Comparison of ENCODE assay signal across 1 cellular context in the genomic region with DNA sequence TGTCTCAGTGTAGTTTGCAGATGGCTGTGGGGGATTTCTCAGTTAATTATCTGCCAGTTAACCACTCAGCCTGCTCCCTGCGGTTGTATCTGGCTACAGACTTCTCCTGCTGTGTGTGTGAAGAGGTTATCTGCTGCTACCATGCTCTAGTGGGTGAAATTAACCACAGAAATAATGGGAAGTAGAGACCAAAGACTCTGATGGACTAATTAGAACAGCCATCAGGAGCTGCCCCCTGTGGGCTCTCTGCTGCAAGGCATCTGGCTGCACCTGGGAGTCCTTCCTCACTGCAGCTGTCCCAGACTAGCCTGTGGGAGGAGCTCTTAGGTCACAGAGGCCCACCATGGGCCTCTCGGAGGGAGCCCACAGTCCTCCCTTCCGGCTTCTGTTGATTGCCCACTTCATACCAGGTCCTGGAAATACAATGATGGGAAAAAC.
TF ChIP-seq lines count a peak whose summit lies in the region.

No MANE protein-coding gene starts in this region.

TF ChIP-seq in HepG2, 621 proteins besides CTCF, POLR2A, EP300 and RAD21 (continued from another document and continues in another):
- TF ChIP-seq MXI1 (IDR thresholded peaks at IDR 0.05; ENCODE audit: borderline replicate concordance, low read depth, low read length) (no peak), SOX6 (IDR thresholded peaks at IDR 0.05) (no peak), SOX6 (CRISPR knock-in tag; IDR thresholded peaks at IDR 0.05) (peak; percentile 60), FOXP1 (IDR thresholded peaks at IDR 0.05) (no peak), FOXP1 (CRISPR knock-in tag; IDR thresholded peaks at IDR 0.05) (no peak), ZNF101 (CRISPR knock-in tag; IDR thresholded peaks at IDR 0.05; ENCODE audit: borderline replicate concordance, low read depth) (no peak), ZNF180 (CRISPR knock-in tag; IDR thresholded peaks at IDR 0.05; ENCODE audit: borderline replicate concordance, low read depth) (no peak), HNF4A (CRISPR knock-in tag; IDR thresholded peaks at IDR 0.05) (0 out of 2 replicates have a peak, but pooled peaks have one; percentile 1), KDM6A (CRISPR knock-in tag; IDR thresholded peaks at IDR 0.05; ENCODE audit: low read depth) (no peak), ZNF501 (CRISPR knock-in tag; IDR thresholded peaks at IDR 0.05) (peak; percentile 35; the same call in 1 of the 2 replicates), STAG1 (CRISPR knock-in tag; IDR thresholded peaks at IDR 0.05) (peak; percentile 86), ETV5 (CRISPR knock-in tag; IDR thresholded peaks at IDR 0.05; ENCODE audit: borderline replicate concordance) (0 out of 2 replicates have a peak, but pooled peaks have one; percentile 32), HDAC2 (CRISPR knock-in tag; IDR thresholded peaks at IDR 0.05) (peak; percentile 34; the same call in 1 of the 2 replicates), ZBTB43 (CRISPR knock-in tag; conservative IDR thresholded peaks at IDR 0.05) (no peak), ZNF407 (CRISPR knock-in tag; IDR thresholded peaks at IDR 0.05; ENCODE audit: not compliant biosample characterization) (no peak), HDAC6 (IDR thresholded peaks at IDR 0.05; ENCODE audit: low read depth, low read length) (no peak), ZNF496 (CRISPR knock-in tag; IDR thresholded peaks at IDR 0.05; ENCODE audit: insufficient replicate concordance) (no peak), NBN (conservative IDR thresholded peaks at IDR 0.05) (no peak), MYPOP (CRISPR knock-in tag; IDR thresholded peaks at IDR 0.05) (no peak), SMC3 (IDR thresholded peaks at IDR 0.05; ENCODE audit: low read length) (peak; percentile 84), THAP11 (CRISPR knock-in tag; IDR thresholded peaks at IDR 0.05) (0 out of 2 replicates have a peak, but pooled peaks have one; percentile 49), MIXL1 (CRISPR knock-in tag; IDR thresholded peaks at IDR 0.05) (peak; percentile 79), ZNF136 (CRISPR knock-in tag; IDR thresholded peaks at IDR 0.05; ENCODE audit: low read depth) (no peak), SALL1 (CRISPR knock-in tag; IDR thresholded peaks at IDR 0.05) (0 out of 2 replicates have a peak, but pooled peaks have one; percentile 32), FOSL2 (CRISPR knock-in tag; IDR thresholded peaks at IDR 0.05) (0 out of 2 replicates have a peak, but pooled peaks have one; percentile 7), HMG20A (CRISPR knock-in tag; IDR thresholded peaks at IDR 0.05; ENCODE audit: borderline replicate concordance) (no peak), ZSCAN22 (CRISPR knock-in tag; IDR thresholded peaks at IDR 0.05) (no peak), MAZ (IDR thresholded peaks at IDR 0.05; ENCODE audit: borderline replicate concordance, low read depth, low read length) (no peak), MAZ (CRISPR knock-in tag; IDR thresholded peaks at IDR 0.05; ENCODE audit: low read depth) (peak; percentile 46; the same call in 1 of the 2 replicates), RBM22 (optimal IDR thresholded peaks at IDR 0.05; ENCODE audit: low read length) (no peak), E2F2 (CRISPR knock-in tag; IDR thresholded peaks at IDR 0.05; ENCODE audit: borderline replicate concordance) (no peak)
- TF ChIP-seq, protein P1, sequence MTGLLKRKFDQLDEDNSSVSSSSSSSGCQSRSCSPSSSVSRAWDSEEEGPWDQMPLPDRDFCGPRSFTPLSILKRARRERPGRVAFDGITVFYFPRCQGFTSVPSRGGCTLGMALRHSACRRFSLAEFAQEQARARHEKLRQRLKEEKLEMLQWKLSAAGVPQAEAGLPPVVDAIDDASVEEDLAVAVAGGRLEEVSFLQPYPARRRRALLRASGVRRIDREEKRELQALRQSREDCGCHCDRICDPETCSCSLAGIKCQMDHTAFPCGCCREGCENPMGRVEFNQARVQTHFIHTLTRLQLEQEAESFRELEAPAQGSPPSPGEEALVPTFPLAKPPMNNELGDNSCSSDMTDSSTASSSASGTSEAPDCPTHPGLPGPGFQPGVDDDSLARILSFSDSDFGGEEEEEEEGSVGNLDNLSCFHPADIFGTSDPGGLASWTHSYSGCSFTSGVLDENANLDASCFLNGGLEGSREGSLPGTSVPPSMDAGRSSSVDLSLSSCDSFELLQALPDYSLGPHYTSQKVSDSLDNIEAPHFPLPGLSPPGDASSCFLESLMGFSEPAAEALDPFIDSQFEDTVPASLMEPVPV (CRISPR knock-in tag; IDR thresholded peaks at IDR 0.05), result no peak
- TF ChIP-seq, protein P2, sequence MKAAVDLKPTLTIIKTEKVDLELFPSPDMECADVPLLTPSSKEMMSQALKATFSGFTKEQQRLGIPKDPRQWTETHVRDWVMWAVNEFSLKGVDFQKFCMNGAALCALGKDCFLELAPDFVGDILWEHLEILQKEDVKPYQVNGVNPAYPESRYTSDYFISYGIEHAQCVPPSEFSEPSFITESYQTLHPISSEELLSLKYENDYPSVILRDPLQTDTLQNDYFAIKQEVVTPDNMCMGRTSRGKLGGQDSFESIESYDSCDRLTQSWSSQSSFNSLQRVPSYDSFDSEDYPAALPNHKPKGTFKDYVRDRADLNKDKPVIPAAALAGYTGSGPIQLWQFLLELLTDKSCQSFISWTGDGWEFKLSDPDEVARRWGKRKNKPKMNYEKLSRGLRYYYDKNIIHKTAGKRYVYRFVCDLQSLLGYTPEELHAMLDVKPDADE (CRISPR knock-in tag; IDR thresholded peaks at IDR 0.05), result no peak
- TF ChIP-seq, protein P3, sequence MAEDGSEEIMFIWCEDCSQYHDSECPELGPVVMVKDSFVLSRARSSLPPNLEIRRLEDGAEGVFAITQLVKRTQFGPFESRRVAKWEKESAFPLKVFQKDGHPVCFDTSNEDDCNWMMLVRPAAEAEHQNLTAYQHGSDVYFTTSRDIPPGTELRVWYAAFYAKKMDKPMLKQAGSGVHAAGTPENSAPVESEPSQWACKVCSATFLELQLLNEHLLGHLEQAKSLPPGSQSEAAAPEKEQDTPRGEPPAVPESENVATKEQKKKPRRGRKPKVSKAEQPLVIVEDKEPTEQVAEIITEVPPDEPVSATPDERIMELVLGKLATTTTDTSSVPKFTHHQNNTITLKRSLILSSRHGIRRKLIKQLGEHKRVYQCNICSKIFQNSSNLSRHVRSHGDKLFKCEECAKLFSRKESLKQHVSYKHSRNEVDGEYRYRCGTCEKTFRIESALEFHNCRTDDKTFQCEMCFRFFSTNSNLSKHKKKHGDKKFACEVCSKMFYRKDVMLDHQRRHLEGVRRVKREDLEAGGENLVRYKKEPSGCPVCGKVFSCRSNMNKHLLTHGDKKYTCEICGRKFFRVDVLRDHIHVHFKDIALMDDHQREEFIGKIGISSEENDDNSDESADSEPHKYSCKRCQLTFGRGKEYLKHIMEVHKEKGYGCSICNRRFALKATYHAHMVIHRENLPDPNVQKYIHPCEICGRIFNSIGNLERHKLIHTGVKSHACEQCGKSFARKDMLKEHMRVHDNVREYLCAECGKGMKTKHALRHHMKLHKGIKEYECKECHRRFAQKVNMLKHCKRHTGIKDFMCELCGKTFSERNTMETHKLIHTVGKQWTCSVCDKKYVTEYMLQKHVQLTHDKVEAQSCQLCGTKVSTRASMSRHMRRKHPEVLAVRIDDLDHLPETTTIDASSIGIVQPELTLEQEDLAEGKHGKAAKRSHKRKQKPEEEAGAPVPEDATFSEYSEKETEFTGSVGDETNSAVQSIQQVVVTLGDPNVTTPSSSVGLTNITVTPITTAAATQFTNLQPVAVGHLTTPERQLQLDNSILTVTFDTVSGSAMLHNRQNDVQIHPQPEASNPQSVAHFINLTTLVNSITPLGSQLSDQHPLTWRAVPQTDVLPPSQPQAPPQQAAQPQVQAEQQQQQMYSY (CRISPR knock-in tag; IDR thresholded peaks at IDR 0.05), result no peak
- TF ChIP-seq, protein P4, sequence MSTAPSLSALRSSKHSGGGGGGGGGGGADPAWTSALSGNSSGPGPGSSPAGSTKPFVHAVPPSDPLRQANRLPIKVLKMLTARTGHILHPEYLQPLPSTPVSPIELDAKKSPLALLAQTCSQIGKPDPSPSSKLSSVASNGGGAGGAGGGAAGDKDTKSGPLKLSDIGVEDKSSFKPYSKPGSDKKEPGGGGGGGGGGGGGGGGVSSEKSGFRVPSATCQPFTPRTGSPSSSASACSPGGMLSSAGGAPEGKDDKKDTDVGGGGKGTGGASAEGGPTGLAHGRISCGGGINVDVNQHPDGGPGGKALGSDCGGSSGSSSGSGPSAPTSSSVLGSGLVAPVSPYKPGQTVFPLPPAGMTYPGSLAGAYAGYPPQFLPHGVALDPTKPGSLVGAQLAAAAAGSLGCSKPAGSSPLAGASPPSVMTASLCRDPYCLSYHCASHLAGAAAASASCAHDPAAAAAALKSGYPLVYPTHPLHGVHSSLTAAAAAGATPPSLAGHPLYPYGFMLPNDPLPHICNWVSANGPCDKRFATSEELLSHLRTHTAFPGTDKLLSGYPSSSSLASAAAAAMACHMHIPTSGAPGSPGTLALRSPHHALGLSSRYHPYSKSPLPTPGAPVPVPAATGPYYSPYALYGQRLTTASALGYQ (CRISPR knock-in tag; IDR thresholded peaks at IDR 0.05), result no peak
